30 cellular contexts compared by ENCODE assay signal in the genomic region with DNA sequence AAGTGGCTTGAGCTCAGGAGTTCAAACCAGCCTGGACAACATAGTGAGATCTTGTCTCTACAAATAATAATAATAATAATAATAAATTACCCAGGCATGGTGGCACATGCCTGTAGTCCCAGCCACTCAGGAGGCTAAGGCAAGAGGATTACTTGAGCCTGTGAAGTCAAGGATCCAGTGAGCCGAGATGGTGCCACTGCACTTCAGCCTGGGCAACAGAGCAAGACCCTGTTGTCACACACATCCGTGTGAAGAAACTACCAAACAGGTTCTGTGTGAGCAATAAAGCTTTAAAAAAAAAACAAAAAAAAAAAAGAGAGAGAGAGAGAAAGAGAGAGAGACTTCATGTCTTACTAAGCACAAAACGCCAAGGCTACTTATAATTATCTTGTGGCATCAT. TPM values are rescaled to one million over a fixed set of nuclear protein-coding genes. Genes with fewer than 3 reads are reported as not detected.
"Had no signal": no experiment of that assay in that cellular context is flagged by ENCODE, and none has a peak within 500 bp of the region (broad histone marks: within the 10 kb centered on the region; RNA-seq: fewer than 3 reads in every experiment).

No MANE protein-coding gene starts in this region.

- H3K4me3 Mint-ChIP-seq: activated CD4-positive, alpha-beta memory T cell treated with anti-CD3 and anti-CD28 coated beads for 36 hours; activated naive CD4-positive, alpha-beta T cell treated with anti-CD3 and anti-CD28 coated beads, Interleukin-2, amount 10 ng/mL, durations not matched to agents 7 days and 5 days; activated naive CD8-positive, alpha-beta T cell; activated T-cell treated with anti-CD3 and anti-CD28 coated beads, Interleukin-2, amount 50 U/mL, for 4 hours had no signal

- H3K27me3 ChIP-seq: ascending aorta, body of pancreas, breast epithelium, MG63, SJCRH30 had no signal

- H3K36me3 Mint-ChIP-seq: activated CD4-positive, alpha-beta memory T cell treated with anti-CD3 and anti-CD28 coated beads for 36 hours; activated naive CD4-positive, alpha-beta T cell treated with anti-CD3 and anti-CD28 coated beads, Interleukin-2, amount 10 ng/mL, durations not matched to agents 7 days and 5 days; activated naive CD8-positive, alpha-beta T cell had no signal

- H3K4me3 ChIP-seq: ascending aorta, body of pancreas, breast epithelium, MG63, SJCRH30, SK-N-MC had no signal

- H3K27ac Mint-ChIP-seq: activated CD4-positive, alpha-beta memory T cell treated with anti-CD3 and anti-CD28 coated beads for 36 hours; activated naive CD4-positive, alpha-beta T cell treated with anti-CD3 and anti-CD28 coated beads, Interleukin-2, amount 10 ng/mL, durations not matched to agents 7 days and 5 days; activated naive CD8-positive, alpha-beta T cell had no signal

- ATAC-seq: activated T-cell treated with anti-CD3 and anti-CD28 coated beads, Interleukin-2, amount 50 U/mL, for 4 hours; body of pancreas; Panc1 had no signal

- H3K9me3 Mint-ChIP-seq: activated CD4-positive, alpha-beta memory T cell treated with anti-CD3 and anti-CD28 coated beads for 36 hours; activated naive CD4-positive, alpha-beta T cell treated with anti-CD3 and anti-CD28 coated beads, Interleukin-2, amount 10 ng/mL, durations not matched to agents 7 days and 5 days; activated T-cell treated with anti-CD3 and anti-CD28 coated beads, Interleukin-2, amount 50 U/mL, for 4 hours had no signal

- H3K27me3 Mint-ChIP-seq: activated CD4-positive, alpha-beta memory T cell treated with anti-CD3 and anti-CD28 coated beads for 36 hours; activated naive CD4-positive, alpha-beta T cell treated with anti-CD3 and anti-CD28 coated beads, Interleukin-2, amount 10 ng/mL, durations not matched to agents 7 days and 5 days; activated naive CD8-positive, alpha-beta T cell had no signal

- H3K4me1 Mint-ChIP-seq: activated naive CD4-positive, alpha-beta T cell treated with anti-CD3 and anti-CD28 coated beads, Interleukin-2, amount 10 ng/mL, durations not matched to agents 7 days and 5 days had no signal

- H3K27ac ChIP-seq: ascending aorta, body of pancreas, breast epithelium, SJCRH30, SK-N-MC, WERI-Rb-1 had no signal

- DNase-seq: activated CD4-positive, alpha-beta memory T cell treated with anti-CD3 and anti-CD28 coated beads for 36 hours; activated CD4-positive, alpha-beta T cell treated with anti-CD3 and anti-CD28 coated beads, Interleukin-2, amount 50 U/mL, for 1 hour; activated CD8-positive, alpha-beta memory T cell treated with anti-CD3 and anti-CD28 coated beads, Interleukin-2, amount 50 U/mL, for 4 hours; activated effector memory CD4-positive, alpha-beta T cell treated with Interleukin-2 at 50 U/mL for 16 hours; activated naive CD4-positive, alpha-beta T cell treated with anti-CD3 and anti-CD28 coated beads, Interleukin-2, amount 10 ng/mL, durations not matched to agents 7 days and 5 days; activated T-cell treated with anti-CD3 and anti-CD28 coated beads for 4 hours; activated T-cell treated with anti-CD3 and anti-CD28 coated beads, Interleukin-2, amount 50 U/mL, for 4 hours; amygdala; body of pancreas; Kasumi-1; MG63; NCI-H1048; NCI-H1105 treated with DMSO at 0.1 percent for 48 hours; NCI-H1436; NCI-H1694 treated with DMSO at 0.1 percent for 48 hours; NCI-H2029; NCI-H345; NCI-H524 treated with DMSO at 0.1 percent for 48 hours; SHP77; SJCRH30; T1000; WERI-Rb-1 had no signal

- H3K4me1 ChIP-seq: ascending aorta, body of pancreas, breast epithelium, SJCRH30 had no signal

- H3K9me3 ChIP-seq: ascending aorta, body of pancreas, breast epithelium, MG63, SJCRH30 had no signal

- H3K36me3 ChIP-seq: ascending aorta, breast epithelium, MG63, SJCRH30, WERI-Rb-1 had no signal

RNA-seq across cellular contexts. Expression of a gene that starts 42.5 kb away (rescaled TPM):
- total RNA-seq: activated CD4-positive, alpha-beta memory T cell treated with anti-CD3 and anti-CD28 coated beads for 36 hours; NCI-H460; RPMI7951; SJCRH30; T-helper 1 cell treated with Interleukin-12 subunit alpha and Interleukin-12 subunit beta and Interleukin-4 antibody, amounts not matched to agents 30 ng/mL and 1 ng/mL, for 36 hours had no signal
